In genomic region chr20:44765647-44766367, GRCh38 we compare ENCODE assay signal across 1 cellular context.
TF ChIP-seq lines count a peak whose summit lies in the region.

No MANE protein-coding gene starts in this region.

TF ChIP-seq in HepG2, 621 proteins besides CTCF, POLR2A, EP300 and RAD21:
- TF ChIP-seq ATRX (CRISPR knock-in tag; IDR thresholded peaks at IDR 0.05; ENCODE audit: borderline replicate concordance), result no peak
- TF ChIP-seq SNRNP70 (IDR thresholded peaks at IDR 0.05; ENCODE audit: low read depth, low read length), result no peak
- TF ChIP-seq, protein P1, sequence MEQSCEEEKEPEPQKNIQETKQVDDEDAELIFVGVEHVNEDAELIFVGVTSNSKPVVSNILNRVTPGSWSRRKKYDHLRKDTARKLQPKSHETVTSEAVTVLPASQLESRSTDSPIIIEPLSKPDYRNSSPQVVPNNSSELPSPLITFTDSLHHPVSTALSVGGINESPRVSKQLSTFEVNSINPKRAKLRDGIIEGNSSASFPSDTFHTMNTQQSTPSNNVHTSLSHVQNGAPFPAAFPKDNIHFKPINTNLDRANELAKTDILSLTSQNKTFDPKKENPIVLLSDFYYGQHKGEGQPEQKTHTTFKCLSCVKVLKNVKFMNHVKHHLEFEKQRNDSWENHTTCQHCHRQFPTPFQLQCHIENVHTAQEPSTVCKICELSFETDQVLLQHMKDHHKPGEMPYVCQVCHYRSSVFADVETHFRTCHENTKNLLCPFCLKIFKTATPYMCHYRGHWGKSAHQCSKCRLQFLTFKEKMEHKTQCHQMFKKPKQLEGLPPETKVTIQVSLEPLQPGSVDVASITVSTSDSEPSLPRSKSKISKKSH (CRISPR knock-in tag; IDR thresholded peaks at IDR 0.05; ENCODE audit: borderline replicate concordance), result no peak
- no peak for TF ChIP-seq TBP (CRISPR knock-in tag; IDR thresholded peaks at IDR 0.05)
- no peak for TF ChIP-seq NFATC3 (CRISPR knock-in tag; IDR thresholded peaks at IDR 0.05)
- TF ChIP-seq BCL6 (CRISPR knock-in tag; IDR thresholded peaks at IDR 0.05), result no peak
- no peak for TF ChIP-seq ZMAT5 (CRISPR knock-in tag; IDR thresholded peaks at IDR 0.05; ENCODE audit: borderline replicate concordance, low read depth)
- TF ChIP-seq, protein P2, sequence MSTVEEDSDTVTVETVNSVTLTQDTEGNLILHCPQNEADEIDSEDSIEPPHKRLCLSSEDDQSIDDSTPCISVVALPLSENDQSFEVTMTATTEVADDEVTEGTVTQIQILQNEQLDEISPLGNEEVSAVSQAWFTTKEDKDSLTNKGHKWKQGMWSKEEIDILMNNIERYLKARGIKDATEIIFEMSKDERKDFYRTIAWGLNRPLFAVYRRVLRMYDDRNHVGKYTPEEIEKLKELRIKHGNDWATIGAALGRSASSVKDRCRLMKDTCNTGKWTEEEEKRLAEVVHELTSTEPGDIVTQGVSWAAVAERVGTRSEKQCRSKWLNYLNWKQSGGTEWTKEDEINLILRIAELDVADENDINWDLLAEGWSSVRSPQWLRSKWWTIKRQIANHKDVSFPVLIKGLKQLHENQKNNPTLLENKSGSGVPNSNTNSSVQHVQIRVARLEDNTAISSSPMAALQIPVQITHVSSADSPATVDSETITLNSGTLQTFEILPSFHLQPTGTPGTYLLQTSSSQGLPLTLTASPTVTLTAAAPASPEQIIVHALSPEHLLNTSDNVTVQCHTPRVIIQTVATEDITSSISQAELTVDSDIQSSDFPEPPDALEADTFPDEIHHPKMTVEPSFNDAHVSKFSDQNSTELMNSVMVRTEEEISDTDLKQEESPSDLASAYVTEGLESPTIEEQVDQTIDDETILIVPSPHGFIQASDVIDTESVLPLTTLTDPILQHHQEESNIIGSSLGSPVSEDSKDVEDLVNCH (CRISPR knock-in tag; IDR thresholded peaks at IDR 0.05), result no peak
- no peak for TF ChIP-seq ONECUT2 (CRISPR knock-in tag; IDR thresholded peaks at IDR 0.05)
- TF ChIP-seq ZNF224 (CRISPR knock-in tag; IDR thresholded peaks at IDR 0.05), result no peak
- TF ChIP-seq KAT7 (CRISPR knock-in tag; IDR thresholded peaks at IDR 0.05; ENCODE audit: borderline replicate concordance), result no peak
- TF ChIP-seq, protein P3, sequence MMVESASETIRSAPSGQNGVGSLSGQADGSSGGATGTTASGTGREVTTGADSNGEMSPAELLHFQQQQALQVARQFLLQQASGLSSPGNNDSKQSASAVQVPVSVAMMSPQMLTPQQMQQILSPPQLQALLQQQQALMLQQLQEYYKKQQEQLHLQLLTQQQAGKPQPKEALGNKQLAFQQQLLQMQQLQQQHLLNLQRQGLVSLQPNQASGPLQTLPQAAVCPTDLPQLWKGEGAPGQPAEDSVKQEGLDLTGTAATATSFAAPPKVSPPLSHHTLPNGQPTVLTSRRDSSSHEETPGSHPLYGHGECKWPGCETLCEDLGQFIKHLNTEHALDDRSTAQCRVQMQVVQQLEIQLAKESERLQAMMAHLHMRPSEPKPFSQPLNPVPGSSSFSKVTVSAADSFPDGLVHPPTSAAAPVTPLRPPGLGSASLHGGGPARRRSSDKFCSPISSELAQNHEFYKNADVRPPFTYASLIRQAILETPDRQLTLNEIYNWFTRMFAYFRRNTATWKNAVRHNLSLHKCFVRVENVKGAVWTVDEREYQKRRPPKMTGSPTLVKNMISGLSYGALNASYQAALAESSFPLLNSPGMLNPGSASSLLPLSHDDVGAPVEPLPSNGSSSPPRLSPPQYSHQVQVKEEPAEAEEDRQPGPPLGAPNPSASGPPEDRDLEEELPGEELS (CRISPR knock-in tag; IDR thresholded peaks at IDR 0.05), result no peak
- no peak for TF ChIP-seq ZSCAN22 (CRISPR knock-in tag; IDR thresholded peaks at IDR 0.05)
- no peak for TF ChIP-seq NCOA5 (CRISPR knock-in tag; IDR thresholded peaks at IDR 0.05)
- TF ChIP-seq SNAPC5 (CRISPR knock-in tag; IDR thresholded peaks at IDR 0.05; ENCODE audit: borderline replicate concordance), result no peak
- no peak for TF ChIP-seq TGIF2 (CRISPR knock-in tag; IDR thresholded peaks at IDR 0.05)
- no peak for TF ChIP-seq ZNF205 (CRISPR knock-in tag; IDR thresholded peaks at IDR 0.05)
- TF ChIP-seq SMAD3 (CRISPR knock-in tag; IDR thresholded peaks at IDR 0.05), result no peak
